Comparison of ENCODE assay signal across 17 cellular contexts in the genomic region with DNA sequence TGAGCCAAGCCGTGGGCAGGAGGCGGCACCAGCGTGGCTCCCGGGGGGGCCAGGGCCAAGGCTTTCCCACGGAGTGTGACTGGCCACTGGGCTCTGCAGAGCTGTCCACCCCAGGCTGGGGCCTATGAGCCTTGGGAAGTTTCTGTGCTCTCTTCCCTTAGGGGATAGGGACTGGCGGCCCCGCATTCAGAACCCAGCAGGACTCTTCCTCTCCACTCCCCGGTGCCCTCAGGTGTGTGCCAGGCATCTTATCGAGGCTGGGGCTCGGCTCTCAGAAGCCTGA. TPM values are rescaled to one million over a fixed set of nuclear protein-coding genes. Genes with fewer than 3 reads are reported as not detected.
DNase-seq lines count a peak whose midpoint lies in the region; ATAC-seq, FAIRE-seq and TF ChIP-seq lines count a peak whose summit lies in the region.
"Had no signal": no experiment of that assay in that cellular context is flagged by ENCODE, and none has a peak within 500 bp of the region (broad histone marks: within the 10 kb centered on the region; RNA-seq: fewer than 3 reads in every experiment).

No MANE protein-coding gene starts in this region.

- H4K20me1 ChIP-seq in endothelial cell of umbilical vein (replicated peaks; ENCODE audit: control insufficient read depth, extremely low read depth, insufficient read depth, low read length): no peaks in the 10 kb centered on the region

- dilution Hi-C loops in endothelial cell of umbilical vein (cut with MboI; ENCODE audit: extremely low pct_ligation_motif_present, low sequenced_read_pairs): no loop called here

- H3K4me1 ChIP-seq in endothelial cell of umbilical vein (ENCODE audit: control insufficient read depth, extremely low read depth, insufficient read depth, low read length) (peaks cover 70% of the 10 kb centered on the region), thoracic aorta (ENCODE audit: control insufficient read depth in 1 of 2, low read depth in 2 of 2) (peaks cover 23 to 53% of the 10 kb centered on the region in 2 donors)

- H3K27ac ChIP-seq in endothelial cell of umbilical vein (ENCODE audit: insufficient read depth, low read depth, low read length) (peak overlapping the region; percentile 66), layer of hippocampus (ENCODE audit: low read depth, low read length) (peak overlapping the region; percentile 30), thoracic aorta (peak overlapping the region; percentile 47 to 65)

- intact Hi-C loops in endothelial cell of umbilical vein (cut with micrococcal nuclease): loop anchor here (5.0 kb wide), 1 partner anchor 368 kb away; no protein-coding TSS in a partner anchor

- no peak overlapping the region for H2AFZ ChIP-seq in endothelial cell of umbilical vein (ENCODE audit: low read depth, low read length)

- POLR2A ChIA-PET in endothelial cell of umbilical vein (lab: Charles Lee): no interaction called here

- no peaks in the 10 kb centered on the region for H3K36me3 ChIP-seq in H7 (replicated peaks; ENCODE audit: control insufficient read depth, insufficient read depth, low read length)
- H3K36me3 ChIP-seq in endothelial cell of umbilical vein (ENCODE audit: control insufficient read depth in 2 of 2, extremely low read depth in 1 of 2, insufficient read depth in 2 of 2, low read length in 2 of 2): no peaks in the 10 kb centered on the region
- no peaks in the 10 kb centered on the region for H3K36me3 ChIP-seq in thoracic aorta
- H3K36me3 ChIP-seq: MG63 had no signal

- no peaks in the 10 kb centered on the region; the same call in 1 of the 2 replicates for H3K27me3 ChIP-seq in H7 (ENCODE audit: control insufficient read depth, insufficient read depth, low read length)
- H3K27me3 ChIP-seq in endothelial cell of umbilical vein (ENCODE audit: control insufficient read depth in 2 of 2, insufficient read depth in 2 of 2, low read length in 2 of 2): no peaks in the 10 kb centered on the region
- H3K27me3 ChIP-seq in layer of hippocampus (ENCODE audit: control insufficient read depth, insufficient read depth, low read length): no peaks in the 10 kb centered on the region
- no peaks in the 10 kb centered on the region for H3K27me3 ChIP-seq in thoracic aorta (replicated peaks; ENCODE audit: insufficient read depth)
- H3K27me3 ChIP-seq: MG63 had no signal

- H3K9me3 ChIP-seq in endothelial cell of umbilical vein (replicated peaks; ENCODE audit: control insufficient read depth, insufficient read depth, low read length): no peaks in the 10 kb centered on the region
- no peaks in the 10 kb centered on the region for H3K9me3 ChIP-seq in thoracic aorta
- H3K9me3 ChIP-seq: MG63 had no signal

- no peaks in the 10 kb centered on the region for H3K9me1 ChIP-seq in endothelial cell of umbilical vein (replicated peaks; ENCODE audit: control insufficient read depth, extremely low read depth, insufficient read depth, low read length)

- no peak for FAIRE-seq in endothelial cell of umbilical vein (lab: Jason Lieb, UNC)
- FAIRE-seq: D721Med had no signal

- H3K9ac ChIP-seq in endothelial cell of umbilical vein (replicated peaks; ENCODE audit: extremely low read depth, insufficient read depth, low read length): no peak overlapping the region

- CTCF ChIA-PET in endothelial cell of umbilical vein (lab: Charles Lee): interaction anchor here (1.0 kb wide), 1 partner anchor 12 kb away, joined by 3 read pairs; no protein-coding TSS in a partner anchor

- ATAC-seq in thoracic aorta (ENCODE audit: insufficient number of reproducible peaks, low FRiP score, low read depth) (no peak), HG03354 (IDR thresholded peaks at IDR 0.05; ENCODE audit: poor library complexity, severe bottlenecking, unreplicated experiment) (no peak)
- ATAC-seq: CD8-positive, alpha-beta T cell had no signal

- H3K79me2 ChIP-seq in endothelial cell of umbilical vein (ENCODE audit: control insufficient read depth, insufficient read depth, low read length): no peaks in the 10 kb centered on the region

- no peak overlapping the region for H3K4me3 ChIP-seq in H7 (ENCODE audit: insufficient read depth, low read depth, low read length)
- H3K4me3 ChIP-seq in endothelial cell of umbilical vein (replicated peaks in 1 of 3; ENCODE audit: insufficient read depth in 1 of 3, low read depth in 1 of 3, low read length in 3 of 3): no peak overlapping the region
- H3K4me3 ChIP-seq in thoracic aorta: no peak overlapping the region
- H3K4me3 ChIP-seq: MG63 had no signal

- TF ChIP-seq CTCF in endothelial cell of umbilical vein (IDR thresholded peaks at IDR 0.05; ENCODE audit: extremely low read depth in 1 of 2, insufficient read depth in 1 of 2, low read depth in 1 of 2, low read length in 2 of 2) (no peak), thoracic aorta (IDR thresholded peaks at IDR 0.05) (no peak)

- no TSS peak for BruUV-seq in endothelial cell of umbilical vein (replicated peaks; lab: Mats Ljungman, UMichigan)

- DNase-seq in H7 (peak; percentile 40), endothelial cell of umbilical vein (ENCODE audit: low read depth, low spot score) (no peak), thoracic aorta (ENCODE audit: low spot score) (no peak), cortex of kidney (lab: John Stamatoyannopoulos, UW) (no peak)
- no peak for DNase-seq in activated CD4-positive, CD25-positive, alpha-beta regulatory T cell (lab: John Stamatoyannopoulos, UW)
- DNase-seq: ACHN; CD8-positive, alpha-beta T cell; DND-41; GDM1; MG63; NCI-H1092 treated with DMSO at 0.1 percent for 48 hours; NCI-H1694; NCI-H446 treated with DMSO at 0.1 percent for 48 hours; NCI-H82 had no signal

- no peak overlapping the region for H3K4me2 ChIP-seq in endothelial cell of umbilical vein (ENCODE audit: insufficient read depth, low read length)

- TF ChIP-seq POLR2A in endothelial cell of umbilical vein (IDR thresholded peaks at IDR 0.05; ENCODE audit: low read depth, low read length): no peak

TF ChIP-seq in endothelial cell of umbilical vein, 7 proteins besides CTCF, POLR2A, EP300 and RAD21:
- TF ChIP-seq MYC (IDR thresholded peaks at IDR 0.05; ENCODE audit: low read depth, low read length) (no peak), GATA2 (IDR thresholded peaks at IDR 0.05; ENCODE audit: insufficient read depth, insufficient read length, low read depth, low read length) (no peak)

RNA-seq across cellular contexts. Expression of a gene that starts 17.8 kb away (rescaled TPM):
- 50.5 and 51.8 TPM in 2 replicates for total RNA-seq in H7 (2014; rRNA removed; shearing (Covaris generic))
- total RNA-seq in endothelial cell of umbilical vein (97.0 and 103 TPM in 2 replicates), thoracic aorta (10 to 100 TPM; 32.7 to 39.8 TPM)
- 143 and 146 TPM in 2 replicates for polyA plus RNA-seq in endothelial cell of umbilical vein
- 124 and 125 TPM in 2 replicates for polyA plus RNA-seq in endothelial cell of umbilical vein (2011; cell fraction: cytosol; rRNA removed)
- polyA plus RNA-seq in endothelial cell of umbilical vein (2011; cell fraction: nucleus; rRNA removed): 101 and 104 TPM in 2 replicates
- 71.5 and 81.7 TPM in 2 replicates for polyA plus RNA-seq in endothelial cell of umbilical vein (2012)
- 89.0 and 115 TPM in 2 replicates for polyA minus RNA-seq in endothelial cell of umbilical vein
- 36.6 TPM for polyA minus RNA-seq in endothelial cell of umbilical vein (2011; cell fraction: cytosol; rRNA and poly(A)+ RNA removed)
- polyA minus RNA-seq in endothelial cell of umbilical vein (2011; cell fraction: nucleus; rRNA and poly(A)+ RNA removed): 65.0 and 65.2 TPM in 2 replicates

RNA-seq across cellular contexts. Expression of a gene that starts 29.6 kb away (rescaled TPM):
- total RNA-seq in H7 (2014; rRNA removed; shearing (Covaris generic)): 4.6 and 6.9 TPM in 2 replicates
- total RNA-seq in endothelial cell of umbilical vein (206 and 254 TPM in 2 replicates), thoracic aorta (10 to 100 TPM; 34.4 to 75.3 TPM)
- 89.0 and 102 TPM in 2 replicates for polyA plus RNA-seq in endothelial cell of umbilical vein
- 47.5 and 62.9 TPM in 2 replicates for polyA plus RNA-seq in endothelial cell of umbilical vein (2011; cell fraction: cytosol; rRNA removed)
- 103 TPM in 2 replicates for polyA plus RNA-seq in endothelial cell of umbilical vein (2011; cell fraction: nucleus; rRNA removed)
- polyA plus RNA-seq in endothelial cell of umbilical vein (2012): 68.6 and 97.1 TPM in 2 replicates
- polyA minus RNA-seq in endothelial cell of umbilical vein: 49.2 and 69.1 TPM in 2 replicates
- not detected for polyA minus RNA-seq in endothelial cell of umbilical vein (2011; cell fraction: cytosol; rRNA and poly(A)+ RNA removed)
- 84.1 and 105 TPM in 2 replicates for polyA minus RNA-seq in endothelial cell of umbilical vein (2011; cell fraction: nucleus; rRNA and poly(A)+ RNA removed)
